In genomic region chr3:13282986-13283876, GRCh38 we compare ENCODE assay signal across 2 cellular contexts.
A peak's percentile ranks its signal among the peaks of the same experiment; 100 is the strongest.
TF ChIP-seq lines count a peak whose summit lies in the region.

No MANE protein-coding gene starts in this region.

TF ChIP-seq in K562, 482 proteins besides CTCF, POLR2A, EP300 and RAD21 (continued from another document and continues in another):
- TF ChIP-seq ZBTB33 (CRISPR knock-in tag; IDR thresholded peaks at IDR 0.05) (peak; percentile 38; the same call in 1 of the 2 replicates), JUNB (CRISPR knock-in tag; conservative IDR thresholded peaks at IDR 0.05) (no peak), ETV6 (IDR thresholded peaks at IDR 0.05; ENCODE audit: borderline replicate concordance in 1 of 2, low read depth in 2 of 2, low read length in 1 of 2) (0 out of 4 replicates have a peak, but pooled peaks of 1 of the 2 experiments have one; percentile 10), ETV6 (CRISPR knock-in tag; IDR thresholded peaks at IDR 0.05; ENCODE audit: borderline replicate concordance) (no peak), ZNF174 (CRISPR knock-in tag; IDR thresholded peaks at IDR 0.05) (no peak), THRAP3 (IDR thresholded peaks at IDR 0.05; ENCODE audit: borderline replicate concordance) (no peak), ZNF518B (CRISPR knock-in tag; IDR thresholded peaks at IDR 0.05) (no peak), NR3C1 (CRISPR knock-in tag; IDR thresholded peaks at IDR 0.05) (no peak), HDAC8 (tag; IDR thresholded peaks at IDR 0.05) (no peak), CHD2 (IDR thresholded peaks at IDR 0.05; ENCODE audit: low read depth, low read length) (no peak), TAF1 (IDR thresholded peaks at IDR 0.05; ENCODE audit: control insufficient read depth, extremely low read depth, insufficient read depth, low read length, severe bottlenecking) (no peak), ELF2 (CRISPR knock-in tag; IDR thresholded peaks at IDR 0.05) (no peak), NFE2L1 (tag; IDR thresholded peaks at IDR 0.05; ENCODE audit: borderline replicate concordance, low read depth) (no peak), THAP12 (CRISPR knock-in tag; IDR thresholded peaks at IDR 0.05) (no peak), ZNF780A (CRISPR knock-in tag; IDR thresholded peaks at IDR 0.05) (no peak), ZNF695 (CRISPR knock-in tag; IDR thresholded peaks at IDR 0.05) (no peak), MYNN (IDR thresholded peaks at IDR 0.05) (peak; percentile 36; the same call in 1 of the 2 replicates), MYNN (CRISPR knock-in tag; IDR thresholded peaks at IDR 0.05) (no peak), TFE3 (CRISPR knock-in tag; IDR thresholded peaks at IDR 0.05) (no peak), CBX8 (IDR thresholded peaks at IDR 0.05; ENCODE audit: borderline replicate concordance, extremely low read depth, low read depth, low read length, poor library complexity, severe bottlenecking) (no peak), FOXJ3 (CRISPR knock-in tag; IDR thresholded peaks at IDR 0.05) (no peak), MTA3 (IDR thresholded peaks at IDR 0.05; ENCODE audit: borderline replicate concordance) (no peak), BCL6 (CRISPR knock-in tag; IDR thresholded peaks at IDR 0.05) (no peak)

TF ChIP-seq in HepG2, 621 proteins besides CTCF, POLR2A, EP300 and RAD21 (continued from another document and continues in another):
- TF ChIP-seq ZNF292 (CRISPR knock-in tag; IDR thresholded peaks at IDR 0.05; ENCODE audit: borderline replicate concordance, low read depth): no peak
- TF ChIP-seq YY1 (IDR thresholded peaks at IDR 0.05; ENCODE audit: insufficient read depth, insufficient replicate concordance, low read depth, low read length): no peak
- no peak for TF ChIP-seq ZNF431 (CRISPR knock-in tag; IDR thresholded peaks at IDR 0.05; ENCODE audit: borderline replicate concordance, low read depth)
- 0 out of 2 replicates have a peak, but pooled peaks have one; percentile 11 for TF ChIP-seq FOXA3 (CRISPR knock-in tag; IDR thresholded peaks at IDR 0.05)
- TF ChIP-seq ZFP36 (IDR thresholded peaks at IDR 0.05; ENCODE audit: borderline replicate concordance, low read depth, low read length, partially characterized antibody): no peak
- TF ChIP-seq, protein P1, sequence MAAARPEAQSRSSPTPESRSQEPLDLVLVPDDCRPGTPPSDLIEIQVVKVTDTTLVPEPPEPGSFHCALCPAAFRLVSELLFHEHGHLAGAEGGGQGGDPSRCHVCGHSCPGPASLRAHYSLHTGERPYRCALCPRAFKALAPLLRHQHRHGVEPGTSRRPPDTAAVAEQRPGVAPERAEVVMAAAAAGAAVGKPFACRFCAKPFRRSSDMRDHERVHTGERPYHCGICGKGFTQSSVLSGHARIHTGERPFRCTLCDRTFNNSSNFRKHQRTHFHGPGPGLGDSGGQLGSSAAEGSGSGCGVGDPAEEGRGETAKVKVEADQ (CRISPR knock-in tag; IDR thresholded peaks at IDR 0.05; ENCODE audit: borderline replicate concordance): no peak
- no peak for TF ChIP-seq ARNT2 (CRISPR knock-in tag; IDR thresholded peaks at IDR 0.05; ENCODE audit: low read depth)
- TF ChIP-seq, protein P2, sequence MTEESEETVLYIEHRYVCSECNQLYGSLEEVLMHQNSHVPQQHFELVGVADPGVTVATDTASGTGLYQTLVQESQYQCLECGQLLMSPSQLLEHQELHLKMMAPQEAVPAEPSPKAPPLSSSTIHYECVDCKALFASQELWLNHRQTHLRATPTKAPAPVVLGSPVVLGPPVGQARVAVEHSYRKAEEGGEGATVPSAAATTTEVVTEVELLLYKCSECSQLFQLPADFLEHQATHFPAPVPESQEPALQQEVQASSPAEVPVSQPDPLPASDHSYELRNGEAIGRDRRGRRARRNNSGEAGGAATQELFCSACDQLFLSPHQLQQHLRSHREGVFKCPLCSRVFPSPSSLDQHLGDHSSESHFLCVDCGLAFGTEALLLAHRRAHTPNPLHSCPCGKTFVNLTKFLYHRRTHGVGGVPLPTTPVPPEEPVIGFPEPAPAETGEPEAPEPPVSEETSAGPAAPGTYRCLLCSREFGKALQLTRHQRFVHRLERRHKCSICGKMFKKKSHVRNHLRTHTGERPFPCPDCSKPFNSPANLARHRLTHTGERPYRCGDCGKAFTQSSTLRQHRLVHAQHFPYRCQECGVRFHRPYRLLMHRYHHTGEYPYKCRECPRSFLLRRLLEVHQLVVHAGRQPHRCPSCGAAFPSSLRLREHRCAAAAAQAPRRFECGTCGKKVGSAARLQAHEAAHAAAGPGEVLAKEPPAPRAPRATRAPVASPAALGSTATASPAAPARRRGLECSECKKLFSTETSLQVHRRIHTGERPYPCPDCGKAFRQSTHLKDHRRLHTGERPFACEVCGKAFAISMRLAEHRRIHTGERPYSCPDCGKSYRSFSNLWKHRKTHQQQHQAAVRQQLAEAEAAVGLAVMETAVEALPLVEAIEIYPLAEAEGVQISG (CRISPR knock-in tag; IDR thresholded peaks at IDR 0.05): peak; percentile 40
- no peak for TF ChIP-seq DPF2 (CRISPR knock-in tag; IDR thresholded peaks at IDR 0.05; ENCODE audit: borderline replicate concordance, low read depth)
- no peak for TF ChIP-seq MIXL1 (CRISPR knock-in tag; IDR thresholded peaks at IDR 0.05)
- TF ChIP-seq GTF2F1 (IDR thresholded peaks at IDR 0.05; ENCODE audit: low read length): no peak
- no peak for TF ChIP-seq GLI4 (CRISPR knock-in tag; IDR thresholded peaks at IDR 0.05; ENCODE audit: borderline replicate concordance)
- no peak for TF ChIP-seq ZNF660 (CRISPR knock-in tag; IDR thresholded peaks at IDR 0.05; ENCODE audit: borderline replicate concordance, low read depth)
- TF ChIP-seq KDM4B (CRISPR knock-in tag; IDR thresholded peaks at IDR 0.05): no peak
- no peak for TF ChIP-seq SIX4 (CRISPR knock-in tag; IDR thresholded peaks at IDR 0.05)
- no peak for TF ChIP-seq AKAP8 (CRISPR knock-in tag; IDR thresholded peaks at IDR 0.05)
- no peak for TF ChIP-seq TRAFD1 (CRISPR knock-in tag; IDR thresholded peaks at IDR 0.05; ENCODE audit: borderline replicate concordance)
- TF ChIP-seq FOXO1 (CRISPR knock-in tag; IDR thresholded peaks at IDR 0.05): no peak
- TF ChIP-seq ZNF33A (CRISPR knock-in tag; IDR thresholded peaks at IDR 0.05; ENCODE audit: borderline replicate concordance): no peak
- TF ChIP-seq ZMYM2 (CRISPR knock-in tag; IDR thresholded peaks at IDR 0.05): no peak
- TF ChIP-seq ZBTB7B (CRISPR knock-in tag; IDR thresholded peaks at IDR 0.05): peak; percentile 26; the same call in 1 of the 2 replicates
- TF ChIP-seq, protein P3, sequence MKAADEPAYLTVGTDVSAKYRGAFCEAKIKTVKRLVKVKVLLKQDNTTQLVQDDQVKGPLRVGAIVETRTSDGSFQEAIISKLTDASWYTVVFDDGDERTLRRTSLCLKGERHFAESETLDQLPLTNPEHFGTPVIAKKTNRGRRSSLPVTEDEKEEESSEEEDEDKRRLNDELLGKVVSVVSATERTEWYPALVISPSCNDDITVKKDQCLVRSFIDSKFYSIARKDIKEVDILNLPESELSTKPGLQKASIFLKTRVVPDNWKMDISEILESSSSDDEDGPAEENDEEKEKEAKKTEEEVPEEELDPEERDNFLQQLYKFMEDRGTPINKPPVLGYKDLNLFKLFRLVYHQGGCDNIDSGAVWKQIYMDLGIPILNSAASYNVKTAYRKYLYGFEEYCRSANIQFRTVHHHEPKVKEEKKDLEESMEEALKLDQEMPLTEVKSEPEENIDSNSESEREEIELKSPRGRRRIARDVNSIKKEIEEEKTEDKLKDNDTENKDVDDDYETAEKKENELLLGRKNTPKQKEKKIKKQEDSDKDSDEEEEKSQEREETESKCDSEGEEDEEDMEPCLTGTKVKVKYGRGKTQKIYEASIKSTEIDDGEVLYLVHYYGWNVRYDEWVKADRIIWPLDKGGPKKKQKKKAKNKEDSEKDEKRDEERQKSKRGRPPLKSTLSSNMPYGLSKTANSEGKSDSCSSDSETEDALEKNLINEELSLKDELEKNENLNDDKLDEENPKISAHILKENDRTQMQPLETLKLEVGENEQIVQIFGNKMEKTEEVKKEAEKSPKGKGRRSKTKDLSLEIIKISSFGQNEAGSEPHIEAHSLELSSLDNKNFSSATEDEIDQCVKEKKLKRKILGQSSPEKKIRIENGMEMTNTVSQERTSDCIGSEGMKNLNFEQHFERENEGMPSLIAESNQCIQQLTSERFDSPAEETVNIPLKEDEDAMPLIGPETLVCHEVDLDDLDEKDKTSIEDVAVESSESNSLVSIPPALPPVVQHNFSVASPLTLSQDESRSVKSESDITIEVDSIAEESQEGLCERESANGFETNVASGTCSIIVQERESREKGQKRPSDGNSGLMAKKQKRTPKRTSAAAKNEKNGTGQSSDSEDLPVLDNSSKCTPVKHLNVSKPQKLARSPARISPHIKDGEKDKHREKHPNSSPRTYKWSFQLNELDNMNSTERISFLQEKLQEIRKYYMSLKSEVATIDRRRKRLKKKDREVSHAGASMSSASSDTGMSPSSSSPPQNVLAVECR (CRISPR knock-in tag; IDR thresholded peaks at IDR 0.05; ENCODE audit: borderline replicate concordance): peak; percentile 28; the same call in 1 of the 2 replicates
- TF ChIP-seq SOX5 (CRISPR knock-in tag; IDR thresholded peaks at IDR 0.05; ENCODE audit: borderline replicate concordance): no peak
- TF ChIP-seq, protein P4, sequence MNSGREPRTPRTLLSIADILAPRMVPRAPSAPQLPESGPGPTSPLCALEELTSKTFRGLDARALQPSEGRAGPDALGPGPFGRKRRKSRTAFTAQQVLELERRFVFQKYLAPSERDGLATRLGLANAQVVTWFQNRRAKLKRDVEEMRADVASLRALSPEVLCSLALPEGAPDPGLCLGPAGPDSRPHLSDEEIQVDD (CRISPR knock-in tag; IDR thresholded peaks at IDR 0.05; ENCODE audit: borderline replicate concordance): no peak
- TF ChIP-seq ETV6 (CRISPR knock-in tag; conservative IDR thresholded peaks at IDR 0.05): 0 out of 2 replicates have a peak, but pooled peaks have one; percentile 25
- peak; percentile 48; the same call in 1 of the 2 replicates for TF ChIP-seq MAX (IDR thresholded peaks at IDR 0.05)
- TF ChIP-seq KMT2B (CRISPR knock-in tag; IDR thresholded peaks at IDR 0.05): 0 out of 2 replicates have a peak, but pooled peaks have one; percentile 24
- TF ChIP-seq BCLAF1 (IDR thresholded peaks at IDR 0.05): no peak
- TF ChIP-seq ZNF503 (CRISPR knock-in tag; IDR thresholded peaks at IDR 0.05): no peak
- 0 out of 2 replicates have a peak, but pooled peaks have one; percentile 17 for TF ChIP-seq ZBTB34 (CRISPR knock-in tag; IDR thresholded peaks at IDR 0.05)
- TF ChIP-seq ZNF780A (CRISPR knock-in tag; IDR thresholded peaks at IDR 0.05): no peak
